ENCODE assay signal across 8 cellular contexts in genomic region chr1:231241751-231242150, GRCh38. TPM values are rescaled to one million over a fixed set of nuclear protein-coding genes. Genes with fewer than 3 reads are reported as not detected.
DNase-seq lines count a peak whose midpoint lies in the region; ATAC-seq and TF ChIP-seq lines count a peak whose summit lies in the region.

No MANE protein-coding gene starts in this region.

- peak overlapping the region; percentile 97 for H3K9ac ChIP-seq in OCI-LY1 (ENCODE audit: low read length)
- H3K9ac ChIP-seq in stomach smooth muscle (ENCODE audit: low read length in 2 of 2) = peak overlapping the region; percentile 96 to 98

- H3K79me2 ChIP-seq in OCI-LY1 (ENCODE audit: insufficient read depth, low read length) = peaks cover 59% of the 10 kb centered on the region

- H3K4me1 ChIP-seq in OCI-LY1 (ENCODE audit: insufficient read depth, low read length, severe bottlenecking) = peaks cover 30% of the 10 kb centered on the region
- peaks cover 8% of the 10 kb centered on the region for H3K4me1 ChIP-seq in stomach smooth muscle (ENCODE audit: control insufficient read depth, insufficient read depth, low read length)

- no peaks in the 10 kb centered on the region for H3K27me3 ChIP-seq in OCI-LY1 (ENCODE audit: insufficient read depth, low read length)
- no peaks in the 10 kb centered on the region for H3K27me3 ChIP-seq in kidney epithelial cell (ENCODE audit: control insufficient read depth, insufficient read depth, low read length)
- H3K27me3 ChIP-seq in stomach smooth muscle (ENCODE audit: control insufficient read depth in 1 of 2, insufficient read depth in 2 of 2, low read length in 2 of 2) = no peaks in the 10 kb centered on the region

- H3K9me2 ChIP-seq in OCI-LY1 (ENCODE audit: low read depth, low read length) = no peaks in the 10 kb centered on the region

- H3K9me3 ChIP-seq in OCI-LY1 (ENCODE audit: low read length) (no peaks in the 10 kb centered on the region), stomach smooth muscle (ENCODE audit: control insufficient read depth in 2 of 2, low read length in 2 of 2) (no peaks in the 10 kb centered on the region)

- ATAC-seq in HG02642 (IDR thresholded peaks at IDR 0.05; ENCODE audit: poor library complexity, unreplicated experiment) = peak; percentile 23

- TF ChIP-seq CTCF in OCI-LY1 (IDR thresholded peaks at IDR 0.05; ENCODE audit: low read length) (no peak), kidney epithelial cell (IDR thresholded peaks at IDR 0.05; ENCODE audit: insufficient read depth, low read length, poor library complexity, severe bottlenecking) (no peak)

- H4K20me1 ChIP-seq in OCI-LY1 (ENCODE audit: insufficient read depth, low read length) = no peaks in the 10 kb centered on the region

- H3K27ac ChIP-seq in OCI-LY1 (ENCODE audit: low read depth, low read length, poor library complexity, severe bottlenecking) = no peak overlapping the region
- H3K27ac ChIP-seq in caudate nucleus (ENCODE audit: low read depth, low read length) = peak overlapping the region; percentile 67
- H3K27ac ChIP-seq in stomach smooth muscle (ENCODE audit: low read length) = peak overlapping the region; percentile 66

- H3K4me3 ChIP-seq in OCI-LY1 (ENCODE audit: low read depth, low read length, poor library complexity, severe bottlenecking) (peak overlapping the region; percentile 98), kidney epithelial cell (ENCODE audit: low read depth, low read length) (peak overlapping the region; percentile 92), stomach smooth muscle (ENCODE audit: low read length in 2 of 2) (peak overlapping the region; percentile 98 to 100)

- H3K36me3 ChIP-seq in OCI-LY1 (ENCODE audit: insufficient read depth, low read length) = peaks cover 42% of the 10 kb centered on the region
- no peaks in the 10 kb centered on the region for H3K36me3 ChIP-seq in kidney epithelial cell (ENCODE audit: control insufficient read depth, insufficient read depth, low read length)
- H3K36me3 ChIP-seq in stomach smooth muscle (ENCODE audit: control insufficient read depth in 2 of 2, insufficient read depth in 2 of 2, low read length in 2 of 2) = peaks cover 12 to 13% of the 10 kb centered on the region in 2 donors

- peak overlapping the region; percentile 72; the same call in 1 of the 2 replicates for H2AFZ ChIP-seq in OCI-LY1 (ENCODE audit: low read length)

- H3K4me2 ChIP-seq in OCI-LY1 (ENCODE audit: low read length) = peak overlapping the region; percentile 93

- DNase-seq in NCI-H748 (lab: John Stamatoyannopoulos, UW; ENCODE audit: unreplicated experiment) (peak; percentile 15), NCI-H748 treated with DMSO at 0.1 percent for 48 hours (lab: John Stamatoyannopoulos, UW) (no peak), caudate nucleus (lab: John Stamatoyannopoulos, UW) (peak in 5 of 61 donors; percentile 13 to 28 (median 21)), kidney epithelial cell (ENCODE audit: low read depth) (no peak), GDM1 (lab: John Stamatoyannopoulos, UW) (no peak)

- no peaks in the 10 kb centered on the region for H3F3A ChIP-seq in OCI-LY1 (ENCODE audit: insufficient read depth, low read length)

RNA-seq across cellular contexts. Expression of gene GNPAT, which starts 0.7 kb away (rescaled TPM):
- total RNA-seq in kidney epithelial cell = 51.9 and 55.7 TPM in 2 replicates
